ENCODE assay signal across 19 cellular contexts in the genomic region with DNA sequence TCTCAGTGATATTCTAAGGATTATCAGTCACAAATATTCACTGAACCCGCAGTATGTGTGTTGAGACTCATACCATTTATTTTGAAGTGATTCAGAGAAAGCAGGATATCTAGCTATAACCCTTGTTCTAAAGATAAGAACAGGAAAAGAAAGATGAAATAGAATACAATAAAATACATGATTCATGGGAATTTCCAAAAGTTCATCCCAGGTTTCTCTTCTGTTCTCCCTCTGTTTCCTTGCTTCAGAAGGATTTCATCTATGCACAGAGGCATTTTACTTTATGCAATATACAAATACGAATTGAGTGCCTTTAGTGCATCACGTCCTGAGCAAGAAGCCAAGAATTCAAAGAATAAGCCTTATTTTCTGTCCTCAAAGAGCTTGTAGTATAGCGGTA.
"Had no signal": no experiment of that assay in that cellular context is flagged by ENCODE, and none has a peak within 500 bp of the region (broad histone marks: within the 10 kb centered on the region; RNA-seq: fewer than 3 reads in every experiment).

No MANE protein-coding gene starts in this region.

- H3K27ac ChIP-seq: KMS-11 had no signal

- DNase-seq: activated B cell treated with CpG ODN at 0.5 μM for 24 hours; activated CD4-positive, alpha-beta T cell treated with anti-CD3 and anti-CD28 coated beads for 1 hour; activated CD4-positive, alpha-beta T cell treated with anti-CD3 and anti-CD28 coated beads, Interleukin-2, amount 10 ng/mL, durations not matched to agents 24 days and 14 days; activated CD4-positive, alpha-beta T cell treated with anti-CD3 and anti-CD28 coated beads, Interleukin-2, amount 50 U/mL, for 48 hours; activated CD8-positive, alpha-beta memory T cell treated with anti-CD3 and anti-CD28 coated beads, Interleukin-2, amount 10 ng/mL, durations not matched to agents 7 days and 5 days; activated effector memory CD4-positive, alpha-beta T cell treated with anti-CD3 and anti-CD28 coated beads, Interleukin-2, amount 50 U/mL, for 16 hours; activated naive CD4-positive, alpha-beta T cell treated with Interleukin-2 at 50 U/mL for 16 hours; activated naive CD8-positive, alpha-beta T cell treated with anti-CD3 and anti-CD28 coated beads, Interleukin-2, amount 50 U/mL, for 24 hours; activated T-cell treated with anti-CD3 and anti-CD28 coated beads, Interleukin-2, amount 50 U/mL, for 24 hours; central memory CD4-positive, alpha-beta T cell; MV-4-11; NCI-H1092 treated with DMSO at 0.1 percent for 48 hours; NCI-H1417 treated with DMSO at 0.1 percent for 48 hours; NCI-H1694; PC-3; SHP77 treated with DMSO at 0.1 percent for 48 hours; T-helper 9 cell had no signal

- H3K4me2 ChIP-seq: KMS-11 had no signal

- H3K9ac ChIP-seq: KMS-11 had no signal

- ATAC-seq: activated CD8-positive, alpha-beta memory T cell treated with anti-CD3 and anti-CD28 coated beads, Interleukin-2, amount 10 ng/mL, durations not matched to agents 7 days and 5 days; activated naive CD4-positive, alpha-beta T cell treated with anti-CD3 and anti-CD28 coated beads, Interleukin-2, amount 50 U/mL, for 72 hours; activated naive CD8-positive, alpha-beta T cell treated with anti-CD3 and anti-CD28 coated beads, Interleukin-2, amount 50 U/mL, for 24 hours; PC-3 had no signal
